Comparison of ENCODE assay signal across 30 cellular contexts in the genomic region with DNA sequence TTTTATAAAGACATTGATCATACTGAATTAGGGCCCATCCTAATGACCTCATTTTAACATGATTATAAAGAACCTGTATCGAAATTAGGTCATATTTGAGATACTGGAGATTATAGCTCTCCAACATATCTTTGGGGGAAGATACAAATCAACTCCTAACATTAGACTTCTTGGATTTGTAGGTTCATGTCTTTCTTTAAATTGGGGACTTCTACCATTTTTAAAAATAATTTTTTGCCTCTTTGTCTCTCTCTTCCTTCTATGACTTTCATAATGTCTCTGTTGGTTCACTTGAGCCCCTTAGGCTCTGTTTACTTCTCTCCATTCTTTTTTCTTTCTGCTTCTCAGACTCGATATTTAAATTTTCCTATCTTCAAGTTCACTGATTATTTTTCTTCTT. TPM values are rescaled to one million over a fixed set of nuclear protein-coding genes. Genes with fewer than 3 reads are reported as not detected.
"Had no signal": no experiment of that assay in that cellular context is flagged by ENCODE, and none has a peak within 500 bp of the region (broad histone marks: within the 10 kb centered on the region; RNA-seq: fewer than 3 reads in every experiment).

No MANE protein-coding gene starts in this region.

- H3K36me3 Mint-ChIP-seq: stimulated activated effector memory CD8-positive, alpha-beta T cell treated with anti-CD3 and anti-CD28 coated beads, Interleukin-12 subunit alpha, Interleukin-12 subunit beta, amount 100 ng/mL, for 72 hours; stimulated activated memory B cell treated with anti-CD40 and anti-IgM and Interleukin-4, amounts not matched to agents 10 μg/mL and 1 μg/mL and 100 μg/mL, for 72 hours; stimulated activated naive B cell treated with anti-CD40 and anti-IgM and Interleukin-4, amounts not matched to agents 10 μg/mL and 1 μg/mL and 100 μg/mL, for 72 hours; type B pancreatic cell had no signal

- H3K36me3 ChIP-seq: stomach, thoracic aorta, thyroid gland, tibial artery, tibial nerve, transverse colon, upper lobe of left lung, upper lobe of right lung, uterus, vagina had no signal

- H3K4me3 ChIP-seq: stomach, testis, thoracic aorta, thyroid gland, tibial artery, tibial nerve, transverse colon, upper lobe of left lung, upper lobe of right lung, uterus, vagina had no signal

- H3K27ac Mint-ChIP-seq: stimulated activated effector memory CD8-positive, alpha-beta T cell treated with anti-CD3 and anti-CD28 coated beads, Interleukin-12 subunit alpha, Interleukin-12 subunit beta, amount 100 ng/mL, for 72 hours; stimulated activated memory B cell treated with anti-CD40 and anti-IgM and Interleukin-4, amounts not matched to agents 10 μg/mL and 1 μg/mL and 100 μg/mL, for 72 hours; stimulated activated naive B cell treated with anti-CD40 and anti-IgM and Interleukin-4, amounts not matched to agents 10 μg/mL and 1 μg/mL and 100 μg/mL, for 72 hours; stimulated activated naive CD8-positive, alpha-beta T cell treated with anti-CD3 and anti-CD28 coated beads, Interleukin-15, amount 100 ng/mL, for 72 hours; stimulated activated naive CD8-positive, alpha-beta T cell treated with anti-CD3 and anti-CD28 coated beads, Interleukin-15, Interleukin-2, amounts not matched to agents 100 ng/mL and 50 ng/mL, for 24 hours; type B pancreatic cell had no signal

- H3K9me3 Mint-ChIP-seq: stimulated activated naive CD8-positive, alpha-beta T cell treated with anti-CD3 and anti-CD28 coated beads, Interleukin-15, Interleukin-2, amounts not matched to agents 100 ng/mL and 50 ng/mL, for 24 hours had no signal

- H3K9me3 ChIP-seq: testis, thoracic aorta, thyroid gland, transverse colon, upper lobe of right lung, uterus, vagina had no signal

- H3K27ac ChIP-seq: stomach, testis, thoracic aorta, thyroid gland, tibial artery, tibial nerve, transverse colon, upper lobe of left lung, upper lobe of right lung, uterus, vagina had no signal

- H3K4me1 Mint-ChIP-seq: stimulated activated effector memory CD8-positive, alpha-beta T cell treated with anti-CD3 and anti-CD28 coated beads, Interleukin-12 subunit alpha, Interleukin-12 subunit beta, amount 100 ng/mL, for 72 hours; stimulated activated naive B cell treated with anti-CD40 and anti-IgM and Interleukin-4, amounts not matched to agents 10 μg/mL and 1 μg/mL and 100 μg/mL, for 72 hours; stimulated activated naive CD8-positive, alpha-beta T cell treated with anti-CD3 and anti-CD28 coated beads, Interleukin-15, amount 100 ng/mL, for 72 hours had no signal

- H3K27me3 ChIP-seq: testis, thyroid gland, tibial artery, tibial nerve, transverse colon, upper lobe of left lung, upper lobe of right lung, uterus, vagina had no signal

- H3K4me1 ChIP-seq: stomach, testis, thyroid gland, tibial artery, tibial nerve, transverse colon, upper lobe of left lung, upper lobe of right lung, uterus, vagina had no signal

- DNase-seq: stimulated activated CD4-positive, alpha-beta T cell treated with anti-CD3 and anti-CD28 coated beads, Interleukin-2, amount 100 ng/mL, for 48 hours; stimulated activated CD4-positive, alpha-beta T cell treated with anti-CD3 and anti-CD28 coated beads, Interleukin-4, amount 100 ng/mL, for 1 hour; stimulated activated CD4-positive, alpha-beta T cell treated with anti-CD3 and anti-CD28 coated beads, Interleukin-4, amount 100 ng/mL, for 24 hours; stimulated activated CD4-positive, alpha-beta T cell treated with anti-CD3 and anti-CD28 coated beads, Interleukin-4, amount 100 ng/mL, for 4 hours; stimulated activated CD8-positive, alpha-beta memory T cell treated with anti-CD3 and anti-CD28 coated beads, Interleukin-4, amount 100 ng/mL, for 48 hours; stimulated activated naive B cell treated with anti-CD40 and anti-IgM and Interleukin-4, amounts not matched to agents 10 μg/mL and 1 μg/mL and 100 μg/mL, for 72 hours; stimulated activated naive CD4-positive, alpha-beta T cell; stimulated activated naive CD4-positive, alpha-beta T cell treated with Interleukin-2 at 50 U/mL for 16 hours; stimulated activated naive CD8-positive, alpha-beta T cell treated with anti-CD3 and anti-CD28 coated beads, Interleukin-15, amount 100 ng/mL, for 72 hours; stimulated activated naive CD8-positive, alpha-beta T cell treated with anti-CD3 and anti-CD28 coated beads, Interleukin-15, Interleukin-2, amounts not matched to agents 100 U/mL and 50 U/mL, for 24 hours; stomach; substantia nigra; testis; thyroid gland; tibial artery; transverse colon; trophoblast cell; upper lobe of left lung; upper lobe of right lung; uterus had no signal

- H3K4me3 Mint-ChIP-seq: stimulated activated effector memory CD8-positive, alpha-beta T cell treated with anti-CD3 and anti-CD28 coated beads, Interleukin-12 subunit alpha, Interleukin-12 subunit beta, amount 100 ng/mL, for 72 hours; stimulated activated memory B cell treated with anti-CD40 and anti-IgM and Interleukin-4, amounts not matched to agents 10 μg/mL and 1 μg/mL and 100 μg/mL, for 72 hours; stimulated activated naive B cell treated with anti-CD40 and anti-IgM and Interleukin-4, amounts not matched to agents 10 μg/mL and 1 μg/mL and 100 μg/mL, for 72 hours; stimulated activated naive CD8-positive, alpha-beta T cell treated with anti-CD3 and anti-CD28 coated beads, Interleukin-15, amount 100 ng/mL, for 72 hours; stimulated activated naive CD8-positive, alpha-beta T cell treated with anti-CD3 and anti-CD28 coated beads, Interleukin-15, Interleukin-2, amounts not matched to agents 100 ng/mL and 50 ng/mL, for 24 hours; type B pancreatic cell had no signal

RNA-seq across cellular contexts. Expression of a gene that starts 57.2 kb away (rescaled TPM):
- total RNA-seq: temporal lobe, thoracic aorta, transverse colon, upper lobe of right lung, ureter, urinary bladder, vagina had no signal
